ENCODE assay signal across 22 cellular contexts in genomic region chr3:15159501-15160136, GRCh38. TPM values are rescaled to one million over a fixed set of nuclear protein-coding genes. Genes with fewer than 3 reads are reported as not detected.
DNase-seq lines count a peak whose midpoint lies in the region; ATAC-seq and TF ChIP-seq lines count a peak whose summit lies in the region.
"Had no signal": no experiment of that assay in that cellular context is flagged by ENCODE, and none has a peak within 500 bp of the region (broad histone marks: within the 10 kb centered on the region; RNA-seq: fewer than 3 reads in every experiment).

No MANE protein-coding gene starts in this region.

- H3K9me3 ChIP-seq in MM.1S (replicated peaks; ENCODE audit: insufficient read depth, low read length) (no peaks in the 10 kb centered on the region), HAP-1 (no peaks in the 10 kb centered on the region), sigmoid colon (peaks cover 0 to 3% (median 0%) of the 10 kb centered on the region in 4 donors)
- H3K9me3 ChIP-seq in naive thymus-derived CD4-positive, alpha-beta T cell (ENCODE audit: control insufficient read depth in 2 of 3, low read length in 3 of 3), result no peaks in the 10 kb centered on the region
- H3K9me3 ChIP-seq: ascending aorta, pancreas, upper lobe of right lung had no signal

- H3K4me3 ChIP-seq in GM12865 (ENCODE audit: low read depth, low read length) (no peak overlapping the region), MM.1S (ENCODE audit: low read length) (no peak overlapping the region), choroid plexus epithelial cell (ENCODE audit: low read depth, low read length) (no peak overlapping the region), HAP-1 (no peak overlapping the region), sigmoid colon (no peak overlapping the region)
- H3K4me3 ChIP-seq in naive thymus-derived CD4-positive, alpha-beta T cell (ENCODE audit: low read length), result no peak overlapping the region
- H3K4me3 ChIP-seq: ascending aorta, lung, pancreas, upper lobe of right lung had no signal

- POLR2A ChIA-PET in naive thymus-derived CD4-positive, alpha-beta T cell (lab: Charles Lee), result no interaction called here

- H3K79me2 ChIP-seq in MM.1S (ENCODE audit: low read length), result no peaks in the 10 kb centered on the region

- no peak for TF ChIP-seq EP300 in sigmoid colon (IDR thresholded peaks at IDR 0.05)

- no peaks in the 10 kb centered on the region for H3F3A ChIP-seq in MM.1S (ENCODE audit: insufficient read depth, low read length)

- peak; percentile 16 for ATAC-seq in naive thymus-derived CD4-positive, alpha-beta T cell
- no peak for ATAC-seq in GM18870 (IDR thresholded peaks at IDR 0.05; ENCODE audit: unreplicated experiment)
- ATAC-seq: pancreas, sciatic nerve, upper lobe of right lung had no signal

- no peak for TF ChIP-seq CTCF in GM12865 (IDR thresholded peaks at IDR 0.05; ENCODE audit: insufficient read depth, low read depth, low read length, missing control alignments)
- TF ChIP-seq CTCF in MM.1S (IDR thresholded peaks at IDR 0.05; ENCODE audit: low read length), result no peak
- no peak for TF ChIP-seq CTCF in choroid plexus epithelial cell (conservative IDR thresholded peaks at IDR 0.05; ENCODE audit: low read depth, low read length)
- no peak for TF ChIP-seq CTCF in sigmoid colon (IDR thresholded peaks at IDR 0.05)

- H3K27ac ChIP-seq in MM.1S (ENCODE audit: low read length) (no peak overlapping the region), sigmoid colon (no peak overlapping the region)
- no peak overlapping the region for H3K27ac ChIP-seq in naive thymus-derived CD4-positive, alpha-beta T cell (ENCODE audit: low read depth, low read length)
- H3K27ac ChIP-seq: ascending aorta, pancreas, RWPE1, upper lobe of right lung had no signal

- 66 to 71% methylated on average over 5 of the region's 5 CpGs for WGBS in sigmoid colon, 2 donors

- DNase-seq in GM12865 (ENCODE audit: low read depth) (peak; percentile 39), MM.1S (peak; percentile 19), choroid plexus epithelial cell (ENCODE audit: low read depth) (peak; percentile 67), HAP-1 (ENCODE audit: low spot score in 2 of 2) (no peak), sigmoid colon (no peak)
- no peak for DNase-seq in naive thymus-derived CD4-positive, alpha-beta T cell
- DNase-seq in effector CD8-positive, alpha-beta T cell (lab: John Stamatoyannopoulos, UW), result no peak
- DNase-seq: activated CD4-positive, alpha-beta T cell treated with anti-CD3 and anti-CD28 coated beads for 1 hour; activated gamma-delta T cell; COR-L47; EL; H7; hippocampal formation; islet precursor cell; NCI-H1694 treated with DMSO at 0.1 percent for 48 hours; pancreas; upper lobe of right lung had no signal

- in situ Hi-C loops in HAP-1 (cut with MboI; ENCODE audit: low sequenced_read_pairs), result no loop called here

- H2AFZ ChIP-seq in MM.1S (ENCODE audit: low read length), result no peak overlapping the region

- no peak overlapping the region for H3K4me2 ChIP-seq in MM.1S (ENCODE audit: low read depth, low read length)

- H4K20me1 ChIP-seq in MM.1S (ENCODE audit: insufficient read depth, low read length), result no peaks in the 10 kb centered on the region

- H3K9ac ChIP-seq in MM.1S (ENCODE audit: low read length), result no peak overlapping the region

- H3K4me1 ChIP-seq in MM.1S (ENCODE audit: low read length) (peaks cover 4% of the 10 kb centered on the region; the same call in 1 of the 2 replicates), HAP-1 (no peaks in the 10 kb centered on the region), sigmoid colon (no peaks in the 10 kb centered on the region)
- H3K4me1 ChIP-seq in naive thymus-derived CD4-positive, alpha-beta T cell (ENCODE audit: control insufficient read depth in 2 of 2, insufficient read depth in 2 of 2, low read length in 2 of 2), result no peaks in the 10 kb centered on the region
- H3K4me1 ChIP-seq: ascending aorta, pancreas, upper lobe of right lung had no signal

- H3K4me1 Mint-ChIP-seq in naive thymus-derived CD4-positive, alpha-beta T cell, result peaks cover 0 to 7% (median 0%) of the 10 kb centered on the region in 7 donors

- no peak overlapping the region for H3K27ac Mint-ChIP-seq in naive thymus-derived CD4-positive, alpha-beta T cell

- no peaks in the 10 kb centered on the region for H3K9me2 ChIP-seq in MM.1S (replicated peaks; ENCODE audit: insufficient read depth, low read length)

- peaks cover 0 to 12% (median under 1%) of the 10 kb centered on the region in 11 donors for H3K9me3 Mint-ChIP-seq in naive thymus-derived CD4-positive, alpha-beta T cell

- TF ChIP-seq POLR2A in sigmoid colon (IDR thresholded peaks at IDR 0.05), result no peak

- H3K36me3 ChIP-seq in MM.1S (replicated peaks; ENCODE audit: insufficient read depth, low read length) (no peaks in the 10 kb centered on the region), HAP-1 (replicated peaks) (no peaks in the 10 kb centered on the region), sigmoid colon (no peaks in the 10 kb centered on the region)
- no peaks in the 10 kb centered on the region for H3K36me3 ChIP-seq in naive thymus-derived CD4-positive, alpha-beta T cell (ENCODE audit: control insufficient read depth in 2 of 3, insufficient read depth in 3 of 3, low read length in 3 of 3)
- H3K36me3 ChIP-seq: ascending aorta, pancreas, upper lobe of right lung had no signal

- CTCF ChIA-PET in naive thymus-derived CD4-positive, alpha-beta T cell (lab: Charles Lee), result no interaction called here

- peaks cover 14 to 33% (median 19%) of the 10 kb centered on the region in 5 donors for H3K27me3 Mint-ChIP-seq in naive thymus-derived CD4-positive, alpha-beta T cell

- intact Hi-C loops in naive thymus-derived CD4-positive, alpha-beta T cell (cut with micrococcal nuclease), result no loop called here
- intact Hi-C loops in sigmoid colon (cut with DNase I), result no loop called here

- peaks cover 0 to 7% (median 6%) of the 10 kb centered on the region in 5 donors for H3K36me3 Mint-ChIP-seq in naive thymus-derived CD4-positive, alpha-beta T cell

- H3K4me3 Mint-ChIP-seq in naive thymus-derived CD4-positive, alpha-beta T cell, result no peak overlapping the region

- H3K27me3 ChIP-seq in MM.1S (replicated peaks; ENCODE audit: insufficient read depth, low read length) (no peaks in the 10 kb centered on the region), HAP-1 (ENCODE audit: low read depth) (peaks cover 12% of the 10 kb centered on the region), sigmoid colon (peaks cover 0 to 21% (median 11%) of the 10 kb centered on the region in 3 donors)
- no peaks in the 10 kb centered on the region for H3K27me3 ChIP-seq in naive thymus-derived CD4-positive, alpha-beta T cell (ENCODE audit: control insufficient read depth in 2 of 2, insufficient read depth in 2 of 2, low read length in 2 of 2)
- H3K27me3 ChIP-seq: ascending aorta, pancreas, upper lobe of right lung had no signal

RNA-seq across cellular contexts. Expression of gene CAPN7, which starts 46.4 kb away (rescaled TPM):
- 100 to 1,000 TPM in 2 of 5 experiments, 10 to 100 TPM in 3; 34.4 to 104 (median 70.4) TPM for total RNA-seq in naive thymus-derived CD4-positive, alpha-beta T cell
- 10 to 100 TPM; 23.4 to 33.9 TPM for polyA plus RNA-seq in naive thymus-derived CD4-positive, alpha-beta T cell
- total RNA-seq in sigmoid colon, result 10 to 100 TPM; 52.8 to 70.8 (median 58.6) TPM
- 10 to 100 TPM; 12.5 to 15.6 (median 13.2) TPM for polyA plus RNA-seq in sigmoid colon

Comparison
In these comparisons a context has a peak if more than half of its experiments do, and no peak if none do; other contexts are left out.
1. DNase-seq: peak in GM12865 (single experiment), MM.1S (single experiment) and choroid plexus epithelial cell (single experiment); none in naive thymus-derived CD4-positive, alpha-beta T cell (0 of 9), HAP-1 (0 of 2), effector CD8-positive, alpha-beta T cell (single experiment) and sigmoid colon (single experiment).